11 cellular contexts compared by ENCODE assay signal in genomic region chr14:59037620-59038019, GRCh38.
"Had no signal": no experiment of that assay in that cellular context is flagged by ENCODE, and none has a peak within 500 bp of the region (broad histone marks: within the 10 kb centered on the region; RNA-seq: fewer than 3 reads in every experiment).

No MANE protein-coding gene starts in this region.

- H3K9ac ChIP-seq: GM23248 had no signal

- H3K4me3 Mint-ChIP-seq: GM23338, H9, HFFc6 had no signal

- H3K27ac Mint-ChIP-seq: GM23338, H9, HFFc6 had no signal

- DNase-seq: GOT3, H7, H9, HCEC 1CT, HFFc6 had no signal

- H3K4me1 Mint-ChIP-seq: GM23338, H9 had no signal

- H3K36me3 ChIP-seq: HAP-1 had no signal

- H3K4me1 ChIP-seq: HAP-1 had no signal

- H3K27ac ChIP-seq: GM23248 had no signal

- H2AFZ ChIP-seq: GM23248, GM23338 had no signal

- H3K4me3 ChIP-seq: GM23248, GM23338, HAP-1 had no signal

- ATAC-seq: GM23338, HCT116 had no signal

- FAIRE-seq: H1, H54 had no signal

- H3K4me2 ChIP-seq: GM23338 had no signal

- H3K9me3 Mint-ChIP-seq: GM23338, HFFc6 had no signal

- H3K9me3 ChIP-seq: HAP-1 had no signal
